ENCODE assay signal across 8 cellular contexts in genomic region chr11:70755410-70756158, GRCh38.
DNase-seq lines count a peak whose midpoint lies in the region; ATAC-seq, FAIRE-seq and TF ChIP-seq lines count a peak whose summit lies in the region.

No MANE protein-coding gene starts in this region.

- TF ChIP-seq CTCF in epithelial cell of proximal tubule (conservative IDR thresholded peaks at IDR 0.05; ENCODE audit: low read depth, low read length) (peak; percentile 83), mucosa of descending colon (IDR thresholded peaks at IDR 0.05) (peak; percentile 93)

- ATAC-seq in mucosa of descending colon (peak; percentile 99), GM19035 (IDR thresholded peaks at IDR 0.05; ENCODE audit: unreplicated experiment) (no peak)

- DNase-seq in COR-L47 (lab: John Stamatoyannopoulos, UW) = peak; percentile 72
- DNase-seq in HTR-8/SVneo (ENCODE audit: insufficient read length, low spot score) = peak; percentile 94
- DNase-seq in NT2/D1 (ENCODE audit: low read depth, low spot score) = peak; percentile 68
- peak; percentile 45 for DNase-seq in activated CD8-positive, alpha-beta memory T cell treated with anti-CD3 and anti-CD28 coated beads, Interleukin-2, amount 50 U/mL, for 4 hours
- DNase-seq in epithelial cell of proximal tubule (ENCODE audit: low read depth) = peak; percentile 12
- peak; percentile 71 to 85 (median 80) for DNase-seq in mucosa of descending colon
- peak; percentile 79 for DNase-seq in stimulated activated CD8-positive, alpha-beta memory T cell treated with anti-CD3 and anti-CD28 coated beads, Interleukin-4, amount 100 ng/mL, for 48 hours

- H3K4me1 ChIP-seq in NT2/D1 (ENCODE audit: insufficient read depth, insufficient read length) (peaks cover 4% of the 10 kb centered on the region), mucosa of descending colon (ENCODE audit: low read depth) (no peaks in the 10 kb centered on the region)

- peaks cover 5% of the 10 kb centered on the region for H3K27me3 ChIP-seq in NT2/D1 (ENCODE audit: insufficient read depth, insufficient read length)

- peak; percentile 91 for FAIRE-seq in HTR-8/SVneo (lab: Jason Lieb, UNC)

- peaks cover 16% of the 10 kb centered on the region for H3K9me3 ChIP-seq in NT2/D1 (ENCODE audit: insufficient read depth, low read length)
- H3K9me3 ChIP-seq in mucosa of descending colon = peaks cover 13% of the 10 kb centered on the region

- H3K9ac ChIP-seq in NT2/D1 (ENCODE audit: insufficient read length, low read depth) = peak overlapping the region; percentile 42

- H3K4me3 ChIP-seq in NT2/D1 (ENCODE audit: insufficient read length, low read depth) (no peak overlapping the region), epithelial cell of proximal tubule (ENCODE audit: low read depth, low read length) (no peak overlapping the region), mucosa of descending colon (no peak overlapping the region)

- intact Hi-C loops in mucosa of descending colon (cut with DNase I, micrococcal nuclease) = loop anchor here (2.0 to 5.0 kb wide), 2 partner anchors 288 to 289 kb away; no protein-coding TSS in a partner anchor

- H3K36me3 ChIP-seq in NT2/D1 (ENCODE audit: insufficient read depth, insufficient read length, low read length) (no peaks in the 10 kb centered on the region), mucosa of descending colon (ENCODE audit: low read depth) (no peaks in the 10 kb centered on the region)

Comparison
In these comparisons a context has a peak if more than half of its experiments do, and no peak if none do; other contexts are left out.
1. DNase-seq: peak in every context shown above with its lines; median percentile 94 in HTR-8/SVneo; 80 in mucosa of descending colon; 79 in stimulated activated CD8-positive, alpha-beta memory T cell treated with anti-CD3 and anti-CD28 coated beads, Interleukin-4, amount 100 ng/mL, for 48 hours; 72 in COR-L47; 68 in NT2/D1; 45 in activated CD8-positive, alpha-beta memory T cell treated with anti-CD3 and anti-CD28 coated beads, Interleukin-2, amount 50 U/mL, for 4 hours; 12 in epithelial cell of proximal tubule.